In genomic region chr12:24739094-24739779, GRCh38 we compare ENCODE assay signal across 29 cellular contexts.
"Had no signal": no experiment of that assay in that cellular context is flagged by ENCODE, and none has a peak within 500 bp of the region (broad histone marks: within the 10 kb centered on the region; RNA-seq: fewer than 3 reads in every experiment).

No MANE protein-coding gene starts in this region.

- H3K4me3 ChIP-seq: dorsolateral prefrontal cortex, heart right ventricle, lower lobe of right lung, ovary, prostate gland, right atrium auricular region, thyroid gland, upper lobe of right lung had no signal

- H3K4me1 ChIP-seq: lower lobe of right lung, prostate gland, right atrium auricular region, thyroid gland, upper lobe of right lung had no signal

- FAIRE-seq: colon had no signal

- H3K27ac ChIP-seq: dorsolateral prefrontal cortex, epithelial cell of prostate, lower lobe of right lung, ovary, prostate gland, right atrium auricular region, thyroid gland, upper lobe of right lung, WERI-Rb-1 had no signal

- ATAC-seq: activated CD8-positive, alpha-beta memory T cell treated with anti-CD3 and anti-CD28 coated beads, Interleukin-2, amount 10 ng/mL, durations not matched to agents 7 days and 5 days; activated CD8-positive, alpha-beta T cell treated with anti-CD3 and anti-CD28 coated beads for 36 hours; activated naive CD8-positive, alpha-beta T cell treated with anti-CD3 and anti-CD28 coated beads, Interleukin-2, amount 50 U/mL, for 24 hours; effector memory CD8-positive, alpha-beta T cell; heart right ventricle; left lobe of liver; lower lobe of right lung; stimulated activated naive CD8-positive, alpha-beta T cell treated with anti-CD3 and anti-CD28 coated beads, Interleukin-15, Interleukin-2, amounts not matched to agents 100 U/mL and 50 U/mL, for 24 hours; upper lobe of right lung had no signal

- H3K9me3 ChIP-seq: heart right ventricle, lower lobe of right lung, ovary, prostate gland, right atrium auricular region, thyroid gland, upper lobe of right lung had no signal

- H3K27me3 ChIP-seq: dorsolateral prefrontal cortex, heart right ventricle, ovary, right atrium auricular region, thyroid gland, upper lobe of right lung had no signal

- DNase-seq: activated CD4-positive, alpha-beta T cell treated with anti-CD3 and anti-CD28 coated beads, Interleukin-2, amount 10 ng/mL, durations not matched to agents 7 days and 5 days; activated CD4-positive, CD25-positive, alpha-beta regulatory T cell treated with anti-CD3 and anti-CD28 coated beads, Interleukin-2, amount 50 U/mL, for 72 hours; activated CD8-positive, alpha-beta memory T cell treated with anti-CD3 and anti-CD28 coated beads, Interleukin-2, amount 10 ng/mL, durations not matched to agents 7 days and 5 days; activated CD8-positive, alpha-beta T cell treated with anti-CD3 and anti-CD28 coated beads for 36 hours; activated effector memory CD4-positive, alpha-beta T cell treated with anti-CD3 and anti-CD28 coated beads, Interleukin-2, amount 50 U/mL, for 16 hours; activated naive CD4-positive, alpha-beta T cell treated with anti-CD3 and anti-CD28 coated beads, Interleukin-2, amount 50 U/mL, for 16 hours; activated naive CD8-positive, alpha-beta T cell treated with anti-CD3 and anti-CD28 coated beads, Interleukin-2, amount 50 U/mL, for 24 hours; activated T-cell treated with anti-CD3 and anti-CD28 coated beads for 4 hours; anterior cingulate cortex; dorsolateral prefrontal cortex; effector memory CD8-positive, alpha-beta T cell; foreskin fibroblast; heart right ventricle; lower lobe of right lung; mesendoderm; naive B cell; ovary; stimulated activated CD4-positive, alpha-beta T cell treated with anti-CD3 and anti-CD28 coated beads, Interleukin-12 subunit alpha, Interleukin-12 subunit beta, amount 100 ng/mL, for 4 hours; stimulated activated CD4-positive, alpha-beta T cell treated with anti-CD3 and anti-CD28 coated beads, Interleukin-4, amount 100 ng/mL, for 4 hours; stimulated activated naive CD8-positive, alpha-beta T cell treated with anti-CD3 and anti-CD28 coated beads, Interleukin-15, Interleukin-2, amounts not matched to agents 100 U/mL and 50 U/mL, for 24 hours; substantia nigra; thyroid gland; upper lobe of right lung; WERI-Rb-1 had no signal

- H3K36me3 ChIP-seq: heart right ventricle, lower lobe of right lung, ovary, prostate gland, right atrium auricular region, thyroid gland, upper lobe of right lung, WERI-Rb-1 had no signal
